In genomic region chr7:112939589-112940313, GRCh38 we compare ENCODE assay signal across 1 cellular context.
TF ChIP-seq lines count a peak whose summit lies in the region.

No MANE protein-coding gene starts in this region.

TF ChIP-seq in K562, 482 proteins besides CTCF, POLR2A, EP300 and RAD21 (continued from another document and continues in another):
- TF ChIP-seq TSHZ1 (CRISPR knock-in tag; IDR thresholded peaks at IDR 0.05) (no peak), RBM39 (optimal IDR thresholded peaks at IDR 0.05; ENCODE audit: low read depth, low read length) (no peak), TCF7L2 (IDR thresholded peaks at IDR 0.05; ENCODE audit: low read depth, low read length) (no peak), AFF1 (IDR thresholded peaks at IDR 0.05; ENCODE audit: low read depth in 1 of 2, partially characterized antibody in 2 of 2) (no peak), DMBX1 (CRISPR knock-in tag; IDR thresholded peaks at IDR 0.05; ENCODE audit: borderline replicate concordance) (no peak), CHD2 (IDR thresholded peaks at IDR 0.05; ENCODE audit: low read depth, low read length) (peak; percentile 77; the same call in 1 of the 2 replicates), HMG20A (CRISPR knock-in tag; conservative IDR thresholded peaks at IDR 0.05) (no peak; the same call in 1 of the 2 replicates), ZBTB8A (IDR thresholded peaks at IDR 0.05; ENCODE audit: partially characterized antibody) (no peak), PML (IDR thresholded peaks at IDR 0.05; ENCODE audit: low read length) (0 out of 2 replicates have a peak, but pooled peaks have one; percentile 38), CEBPZ (IDR thresholded peaks at IDR 0.05; ENCODE audit: borderline replicate concordance, low read depth, low read length) (peak; percentile 73; the same call in 1 of the 2 replicates), MECOM (CRISPR knock-in tag; IDR thresholded peaks at IDR 0.05) (no peak), SLC30A9 (CRISPR knock-in tag; IDR thresholded peaks at IDR 0.05) (no peak), PHF8 (IDR thresholded peaks at IDR 0.05; ENCODE audit: borderline replicate concordance, low read length) (peak; percentile 81), ZFP30 (CRISPR knock-in tag; IDR thresholded peaks at IDR 0.05; ENCODE audit: borderline replicate concordance) (no peak), ESRRB (CRISPR knock-in tag; IDR thresholded peaks at IDR 0.05; ENCODE audit: borderline replicate concordance) (no peak), ZBTB2 (IDR thresholded peaks at IDR 0.05) (peak; percentile 97), ZNF41 (CRISPR knock-in tag; conservative IDR thresholded peaks at IDR 0.05) (no peak), CXXC5 (CRISPR knock-in tag; IDR thresholded peaks at IDR 0.05) (peak; percentile 59), MGA (IDR thresholded peaks at IDR 0.05) (no peak), FOXK2 (conservative IDR thresholded peaks at IDR 0.05 in 1 of 2, IDR thresholded peaks at IDR 0.05 in 1 of 2; ENCODE audit: low read depth in 2 of 2) (peak; percentile 64 to 80; a peak in 3 of 4 replicates), ZNF212 (CRISPR knock-in tag; IDR thresholded peaks at IDR 0.05) (0 out of 2 replicates have a peak, but pooled peaks have one; percentile 59), ZKSCAN1 (IDR thresholded peaks at IDR 0.05; ENCODE audit: low read depth, low read length) (0 out of 2 replicates have a peak, but pooled peaks have one; percentile 15), NKRF (IDR thresholded peaks at IDR 0.05; ENCODE audit: borderline replicate concordance) (peak; percentile 95), SIN3A (IDR thresholded peaks at IDR 0.05; ENCODE audit: borderline replicate concordance in 2 of 2, control insufficient read depth in 1 of 2, low read depth in 2 of 2, low read length in 2 of 2) (peak in 1 of 2 experiments; percentile 73; a peak in 2 of 4 replicates), POLR2H (tag; IDR thresholded peaks at IDR 0.05; ENCODE audit: low read depth) (no peak)
